ENCODE assay signal across 9 cellular contexts in genomic region chr4:147866532-147867271, GRCh38.
DNase-seq lines count a peak whose midpoint lies in the region; ATAC-seq and TF ChIP-seq lines count a peak whose summit lies in the region.
"Had no signal": no experiment of that assay in that cellular context is flagged by ENCODE, and none has a peak within 500 bp of the region (broad histone marks: within the 10 kb centered on the region; RNA-seq: fewer than 3 reads in every experiment).

No MANE protein-coding gene starts in this region.

- ATAC-seq in GM19351 (IDR thresholded peaks at IDR 0.05; ENCODE audit: unreplicated experiment) (peak; percentile 82), HG03460 (IDR thresholded peaks at IDR 0.05; ENCODE audit: unreplicated experiment) (peak; percentile 79)

- intact Hi-C loops in activated CD4-positive, alpha-beta T cell treated with anti-CD3 and anti-CD28 coated beads, Interleukin-2, amount 10 ng/mL, durations not matched to agents 24 days and 14 days (cut with micrococcal nuclease) = loop anchor here (1.0 to 10.0 kb wide), 7 partner anchors 66 to 706 kb away; partner anchors contain the start of genes ARHGAP10 and TMEM184C
- intact Hi-C loops in lower leg skin (cut with DNase I; ENCODE audit: low total_unique reads) = loop anchor here (2.0 kb wide), 1 partner anchor 158 kb away; no protein-coding TSS in a partner anchor

- no peaks in the 10 kb centered on the region for H3K36me3 Mint-ChIP-seq in activated CD4-positive, alpha-beta T cell treated with anti-CD3 and anti-CD28 coated beads, Interleukin-2, amount 10 ng/mL, durations not matched to agents 24 days and 14 days (ENCODE audit: low read depth)
- H3K36me3 Mint-ChIP-seq: activated naive CD8-positive, alpha-beta T cell had no signal

- H3K9me3 Mint-ChIP-seq in activated CD4-positive, alpha-beta T cell treated with anti-CD3 and anti-CD28 coated beads, Interleukin-2, amount 10 ng/mL, durations not matched to agents 24 days and 14 days = no peaks in the 10 kb centered on the region

- H3K27me3 Mint-ChIP-seq in activated CD4-positive, alpha-beta T cell treated with anti-CD3 and anti-CD28 coated beads, Interleukin-2, amount 10 ng/mL, durations not matched to agents 24 days and 14 days = no peaks in the 10 kb centered on the region
- H3K27me3 Mint-ChIP-seq: activated naive CD8-positive, alpha-beta T cell had no signal

- 28 to 36% methylated on average over 2 of the region's 2 CpGs for WGBS in lower leg skin, 2 donors

- H3K4me3 ChIP-seq in lower leg skin (ENCODE audit: low read depth, poor library complexity, severe bottlenecking) = no peak overlapping the region

- H3K27ac Mint-ChIP-seq in activated CD4-positive, alpha-beta T cell treated with anti-CD3 and anti-CD28 coated beads, Interleukin-2, amount 10 ng/mL, durations not matched to agents 24 days and 14 days = no peak overlapping the region
- H3K27ac Mint-ChIP-seq: activated naive CD8-positive, alpha-beta T cell had no signal

- DNase-seq in CD1c-positive myeloid dendritic cell (ENCODE audit: extremely low spot score) (peak; percentile 95), NCI-H510A treated with DMSO at 0.1 percent for 48 hours (lab: John Stamatoyannopoulos, UW) (peak; percentile 71), dermis blood vessel endothelial cell (peak; percentile 96), lower leg skin (ENCODE audit: low spot score in 2 of 2) (peak; percentile 93 to 99)
- peak; percentile 96 for DNase-seq in activated CD4-positive, alpha-beta T cell treated with anti-CD3 and anti-CD28 coated beads, Interleukin-2, amount 10 ng/mL, durations not matched to agents 24 days and 14 days
- DNase-seq in stimulated activated CD4-positive, alpha-beta T cell treated with anti-CD3 and anti-CD28 coated beads, TNF-alpha, amount 100 ng/mL, for 24 hours (ENCODE audit: low read depth in 3 of 3) = peak; percentile 87 to 89 (median 88)

- no peak overlapping the region for H3K4me3 Mint-ChIP-seq in activated CD4-positive, alpha-beta T cell treated with anti-CD3 and anti-CD28 coated beads, Interleukin-2, amount 10 ng/mL, durations not matched to agents 24 days and 14 days
- H3K4me3 Mint-ChIP-seq: activated naive CD8-positive, alpha-beta T cell had no signal

- peaks cover 5% of the 10 kb centered on the region for H3K4me1 Mint-ChIP-seq in activated CD4-positive, alpha-beta T cell treated with anti-CD3 and anti-CD28 coated beads, Interleukin-2, amount 10 ng/mL, durations not matched to agents 24 days and 14 days

- TF ChIP-seq CTCF in lower leg skin (IDR thresholded peaks at IDR 0.05) = peak in 1 of 3 donors; percentile 93

- TF ChIP-seq POLR2A in lower leg skin (IDR thresholded peaks at IDR 0.05) = no peak
